Comparison of ENCODE assay signal across 22 cellular contexts in the genomic region with DNA sequence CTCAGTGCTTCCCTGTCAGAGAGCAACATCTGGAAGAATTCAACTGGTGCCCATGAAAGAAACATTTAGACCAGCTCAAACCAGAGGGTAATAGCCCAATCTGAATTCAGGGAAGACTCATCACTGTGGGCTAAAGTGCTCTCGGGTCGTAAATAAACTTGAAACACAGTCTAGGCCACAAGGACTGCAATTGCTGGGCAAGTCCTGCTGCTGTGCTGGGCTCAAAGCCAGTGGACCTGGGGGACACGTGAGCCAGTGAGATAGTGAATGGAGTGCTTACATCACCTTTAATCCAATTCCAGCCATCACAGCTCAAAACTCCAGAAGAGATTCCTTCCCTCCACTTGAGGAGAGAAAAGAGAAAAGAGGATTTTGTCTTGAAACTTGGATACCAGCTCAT.
"Had no signal": no experiment of that assay in that cellular context is flagged by ENCODE, and none has a peak within 500 bp of the region (broad histone marks: within the 10 kb centered on the region; RNA-seq: fewer than 3 reads in every experiment).

No MANE protein-coding gene starts in this region.

- ATAC-seq: HepG2, K562 had no signal

- H3K4me2 ChIP-seq: KMS-11 had no signal

- H3K27ac ChIP-seq: KMS-11, SJSA1, SK-N-MC had no signal

- FAIRE-seq: HepG2, K562, RCC 7860 had no signal

- DNase-seq: Kasumi-1, NCI-H1092, NCI-H1436, NCI-H187, NCI-H2029, NCI-H2081 treated with DMSO at 0.1 percent for 48 hours, NCI-H2171, NCI-H226, NCI-H446, NCI-H510A, NCI-H524 treated with DMSO at 0.1 percent for 48 hours, NCI-H69, NCI-H774, Right ventricle myocardium superior, RPMI8226, SIG-M5 had no signal

- H3K4me1 ChIP-seq: SJSA1 had no signal

- H3K36me3 ChIP-seq: SJSA1 had no signal

- H3K27me3 ChIP-seq: SJSA1 had no signal

- H3K9ac ChIP-seq: KMS-11 had no signal

- H3K4me3 ChIP-seq: K562, SJSA1, SK-N-MC had no signal

- H3K9me3 ChIP-seq: SJSA1 had no signal
